ENCODE assay signal across 10 cellular contexts in the genomic region with DNA sequence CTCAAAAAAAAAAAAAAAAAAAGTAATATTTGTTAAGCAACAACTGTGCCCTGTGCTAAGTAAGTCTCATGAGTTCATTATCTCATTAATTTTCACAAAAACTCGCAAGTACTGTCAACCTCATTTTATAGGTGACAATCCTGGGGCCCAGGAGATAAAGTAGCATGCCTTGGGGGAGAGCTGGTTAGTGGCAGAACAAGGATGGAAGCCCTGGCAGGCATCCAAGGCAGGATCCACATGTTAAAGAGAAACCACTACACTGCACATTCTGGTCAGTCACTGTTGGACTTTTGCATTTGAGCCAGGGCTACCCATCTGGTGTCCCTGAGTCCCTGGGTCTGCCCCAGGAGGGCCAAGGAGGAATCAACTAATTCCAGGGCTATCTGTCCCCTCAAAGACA. TPM values are rescaled to one million over a fixed set of nuclear protein-coding genes. Genes with fewer than 3 reads are reported as not detected.
DNase-seq lines count a peak whose midpoint lies in the region; ATAC-seq and TF ChIP-seq lines count a peak whose summit lies in the region.
"Had no signal": no experiment of that assay in that cellular context is flagged by ENCODE, and none has a peak within 500 bp of the region (broad histone marks: within the 10 kb centered on the region; RNA-seq: fewer than 3 reads in every experiment).

No MANE protein-coding gene starts in this region.

- H3K4me3 Mint-ChIP-seq in T-helper 1 cell treated with Interleukin-12 subunit alpha and Interleukin-12 subunit beta and Interleukin-4 antibody, amounts not matched to agents 30 μg/mL and 1 μg/mL, for 36 hours: no peak overlapping the region
- H3K4me3 Mint-ChIP-seq in endothelial cell (ENCODE audit: unreplicated experiment): no peak overlapping the region

- ATAC-seq in sciatic nerve: no peak
- no peak for ATAC-seq in GM18505 (IDR thresholded peaks at IDR 0.05; ENCODE audit: unreplicated experiment)
- ATAC-seq in GM21619 (IDR thresholded peaks at IDR 0.05; ENCODE audit: unreplicated experiment): no peak

- no peak for TF ChIP-seq CTCF in endothelial cell (IDR thresholded peaks at IDR 0.05; ENCODE audit: unreplicated experiment)

- H3K27me3 Mint-ChIP-seq in T-helper 1 cell treated with Interleukin-12 subunit alpha and Interleukin-12 subunit beta and Interleukin-4 antibody, amounts not matched to agents 30 μg/mL and 1 μg/mL, for 36 hours (ENCODE audit: low read depth): no peaks in the 10 kb centered on the region
- peaks cover 18% of the 10 kb centered on the region for H3K27me3 Mint-ChIP-seq in endothelial cell (ENCODE audit: unreplicated experiment)

- intact Hi-C loops in sciatic nerve (cut with DNase I): no loop called here

- TF ChIP-seq POLR2A in erythroblast (IDR thresholded peaks at IDR 0.05; ENCODE audit: low read length) (no peak), GM18505 (IDR thresholded peaks at IDR 0.05; ENCODE audit: borderline replicate concordance, extremely low read depth, insufficient read depth, insufficient read length) (no peak)

- DNase-seq in T-helper 1 cell: no peak
- DNase-seq in RPMI7951 (ENCODE audit: low read depth): peak; percentile 89
- peak; percentile 68 to 73 for DNase-seq in erythroblast (lab: John Stamatoyannopoulos, UW)
- peak; percentile 78 for DNase-seq in sciatic nerve (ENCODE audit: low spot score)
- DNase-seq in endothelial cell (ENCODE audit: low spot score): no peak
- DNase-seq: NCI-H1417; stimulated activated CD4-positive, alpha-beta T cell treated with anti-CD3 and anti-CD28 coated beads, Interleukin-1b, Interleukin-23, amount 100 ng/mL, for 48 hours had no signal

- H3K9me3 Mint-ChIP-seq in T-helper 1 cell treated with Interleukin-12 subunit alpha and Interleukin-12 subunit beta and Interleukin-4 antibody, amounts not matched to agents 30 μg/mL and 1 μg/mL, for 36 hours: no peaks in the 10 kb centered on the region
- peaks cover 14% of the 10 kb centered on the region for H3K9me3 Mint-ChIP-seq in endothelial cell (ENCODE audit: unreplicated experiment)

- H3K4me1 Mint-ChIP-seq in T-helper 1 cell treated with Interleukin-12 subunit alpha and Interleukin-12 subunit beta and Interleukin-4 antibody, amounts not matched to agents 30 μg/mL and 1 μg/mL, for 36 hours (ENCODE audit: low read depth): peaks cover 67% of the 10 kb centered on the region
- H3K4me1 Mint-ChIP-seq in endothelial cell (ENCODE audit: unreplicated experiment): peaks cover 33% of the 10 kb centered on the region

- H3K36me3 Mint-ChIP-seq in T-helper 1 cell treated with Interleukin-12 subunit alpha and Interleukin-12 subunit beta and Interleukin-4 antibody, amounts not matched to agents 30 μg/mL and 1 μg/mL, for 36 hours (ENCODE audit: low read depth): no peaks in the 10 kb centered on the region
- peaks cover 17% of the 10 kb centered on the region for H3K36me3 Mint-ChIP-seq in endothelial cell (ENCODE audit: low read depth, unreplicated experiment)

- H3K27ac Mint-ChIP-seq in T-helper 1 cell treated with Interleukin-12 subunit alpha and Interleukin-12 subunit beta and Interleukin-4 antibody, amounts not matched to agents 30 μg/mL and 1 μg/mL, for 36 hours: peak overlapping the region; percentile 62
- H3K27ac Mint-ChIP-seq in endothelial cell (ENCODE audit: unreplicated experiment): no peak overlapping the region

RNA-seq across cellular contexts. Expression of gene ZFP36L2, which starts 54.6 kb away (rescaled TPM):
- total RNA-seq in RPMI7951 (2014; rRNA removed; shearing (Covaris generic)): 6.4 and 9.1 TPM in 2 replicates
- total RNA-seq in sciatic nerve (172 TPM), endothelial cell (ENCODE audit: unreplicated experiment) (72.1 TPM)

Comparison
In these comparisons a context has a peak if more than half of its experiments do, and no peak if none do; other contexts are left out.
1. DNase-seq: peak in RPMI7951 (single experiment), erythroblast (2 of 2) and sciatic nerve (single experiment); none in T-helper 1 cell (0 of 5) and endothelial cell (single experiment).